ENCODE assay signal across 1 cellular context in the genomic region with DNA sequence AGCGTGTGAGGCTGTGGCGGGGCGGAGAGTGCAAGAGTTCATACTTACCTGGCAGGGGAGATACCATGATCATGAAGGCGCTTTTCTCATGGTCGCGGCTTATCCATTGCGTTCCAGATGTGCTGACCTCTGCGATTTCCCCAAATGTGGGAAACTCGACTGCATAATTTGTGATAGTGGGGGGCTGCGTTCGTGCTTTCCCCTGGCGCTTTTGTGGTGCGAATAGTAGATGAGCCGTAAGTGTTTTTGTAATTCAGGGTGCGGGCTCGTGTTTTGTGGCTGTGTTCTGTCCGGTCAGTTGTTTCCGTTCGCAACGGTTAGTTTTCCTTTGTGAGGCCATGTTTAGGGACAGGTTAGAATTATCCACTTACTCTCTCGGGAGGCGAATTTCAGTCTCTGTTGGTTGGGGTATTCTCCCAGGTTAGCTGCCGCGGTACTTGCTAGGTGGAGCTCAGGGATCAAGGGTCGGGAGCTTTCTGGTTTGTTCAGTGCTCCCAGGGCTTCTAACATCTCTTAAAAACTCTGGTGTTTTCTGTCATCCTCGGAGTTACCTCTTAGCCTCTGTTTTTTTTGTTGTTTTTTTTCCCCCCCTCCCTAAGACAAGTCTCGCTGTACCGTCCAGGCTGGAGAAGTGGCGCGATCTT.
TF ChIP-seq lines count a peak whose summit lies in the region.

No MANE protein-coding gene starts in this region.

TF ChIP-seq in HEK293, 187 proteins besides CTCF, POLR2A, EP300 and RAD21 (continued from another document and continues in another):
- TF ChIP-seq, protein P1, sequence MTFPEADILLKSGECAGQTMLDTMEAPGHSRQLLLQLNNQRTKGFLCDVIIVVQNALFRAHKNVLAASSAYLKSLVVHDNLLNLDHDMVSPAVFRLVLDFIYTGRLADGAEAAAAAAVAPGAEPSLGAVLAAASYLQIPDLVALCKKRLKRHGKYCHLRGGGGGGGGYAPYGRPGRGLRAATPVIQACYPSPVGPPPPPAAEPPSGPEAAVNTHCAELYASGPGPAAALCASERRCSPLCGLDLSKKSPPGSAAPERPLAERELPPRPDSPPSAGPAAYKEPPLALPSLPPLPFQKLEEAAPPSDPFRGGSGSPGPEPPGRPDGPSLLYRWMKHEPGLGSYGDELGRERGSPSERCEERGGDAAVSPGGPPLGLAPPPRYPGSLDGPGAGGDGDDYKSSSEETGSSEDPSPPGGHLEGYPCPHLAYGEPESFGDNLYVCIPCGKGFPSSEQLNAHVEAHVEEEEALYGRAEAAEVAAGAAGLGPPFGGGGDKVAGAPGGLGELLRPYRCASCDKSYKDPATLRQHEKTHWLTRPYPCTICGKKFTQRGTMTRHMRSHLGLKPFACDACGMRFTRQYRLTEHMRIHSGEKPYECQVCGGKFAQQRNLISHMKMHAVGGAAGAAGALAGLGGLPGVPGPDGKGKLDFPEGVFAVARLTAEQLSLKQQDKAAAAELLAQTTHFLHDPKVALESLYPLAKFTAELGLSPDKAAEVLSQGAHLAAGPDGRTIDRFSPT (tag by site-specific recombination; IDR thresholded peaks at IDR 0.05): peak; percentile 61
- TF ChIP-seq ZNF837 (tag by site-specific recombination; IDR thresholded peaks at IDR 0.05) (peak; percentile 90), ZNF792 (tag by site-specific recombination; IDR thresholded peaks at IDR 0.05) (peak; percentile 88; the same call in 1 of the 2 replicates), MYNN (tag by site-specific recombination; IDR thresholded peaks at IDR 0.05; ENCODE audit: borderline replicate concordance) (peak; percentile 68; the same call in 1 of the 2 replicates), ZNF558 (tag by site-specific recombination; IDR thresholded peaks at IDR 0.05) (peak; percentile 68; the same call in 1 of the 2 replicates), OVOL3 (tag by site-specific recombination; IDR thresholded peaks at IDR 0.05) (peak; percentile 89), ZNF610 (tag by site-specific recombination; IDR thresholded peaks at IDR 0.05; ENCODE audit: borderline replicate concordance) (peak; percentile 71; the same call in 1 of the 2 replicates), ZNF335 (tag by site-specific recombination; conservative IDR thresholded peaks at IDR 0.05) (peak; percentile 59; the same call in 1 of the 2 replicates), ZNF2 (tag by site-specific recombination; IDR thresholded peaks at IDR 0.05) (peak; percentile 98), SCRT2 (tag by site-specific recombination; IDR thresholded peaks at IDR 0.05) (peak; percentile 58; the same call in 1 of the 2 replicates), KLF1 (tag by site-specific recombination; IDR thresholded peaks at IDR 0.05) (peak; percentile 42; the same call in 1 of the 2 replicates), ZNF624 (tag by site-specific recombination; IDR thresholded peaks at IDR 0.05) (peak; percentile 86; the same call in 1 of the 2 replicates), KLF8 (tag by site-specific recombination; IDR thresholded peaks at IDR 0.05) (peak; percentile 93), MZF1 (tag by site-specific recombination; IDR thresholded peaks at IDR 0.05; ENCODE audit: borderline replicate concordance) (peak; percentile 96), YY1 (tag by site-specific recombination; IDR thresholded peaks at IDR 0.05) (peak; percentile 82), ZNF664 (tag by site-specific recombination; IDR thresholded peaks at IDR 0.05) (0 out of 2 replicates have a peak, but pooled peaks have one; percentile 8), ZNF785 (tag by site-specific recombination; IDR thresholded peaks at IDR 0.05) (0 out of 2 replicates have a peak, but pooled peaks have one; percentile 75), ZNF391 (tag by site-specific recombination; IDR thresholded peaks at IDR 0.05; ENCODE audit: borderline replicate concordance, low read depth) (peak; percentile 97), ZBTB17 (tag by site-specific recombination; IDR thresholded peaks at IDR 0.05) (peak; percentile 91)
- TF ChIP-seq, protein P2, sequence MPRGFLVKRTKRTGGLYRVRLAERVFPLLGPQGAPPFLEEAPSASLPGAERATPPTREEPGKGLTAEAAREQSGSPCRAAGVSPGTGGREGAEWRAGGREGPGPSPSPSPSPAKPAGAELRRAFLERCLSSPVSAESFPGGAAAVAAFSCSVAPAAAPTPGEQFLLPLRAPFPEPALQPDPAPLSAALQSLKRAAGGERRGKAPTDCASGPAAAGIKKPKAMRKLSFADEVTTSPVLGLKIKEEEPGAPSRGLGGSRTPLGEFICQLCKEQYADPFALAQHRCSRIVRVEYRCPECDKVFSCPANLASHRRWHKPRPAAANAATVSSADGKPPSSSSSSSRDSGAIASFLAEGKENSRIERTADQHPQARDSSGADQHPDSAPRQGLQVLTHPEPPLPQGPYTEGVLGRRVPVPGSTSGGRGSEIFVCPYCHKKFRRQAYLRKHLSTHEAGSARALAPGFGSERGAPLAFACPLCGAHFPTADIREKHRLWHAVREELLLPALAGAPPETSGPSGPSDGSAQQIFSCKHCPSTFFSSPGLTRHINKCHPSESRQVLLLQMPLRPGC (tag by site-specific recombination; IDR thresholded peaks at IDR 0.05): peak; percentile 80
- TF ChIP-seq, protein P3, sequence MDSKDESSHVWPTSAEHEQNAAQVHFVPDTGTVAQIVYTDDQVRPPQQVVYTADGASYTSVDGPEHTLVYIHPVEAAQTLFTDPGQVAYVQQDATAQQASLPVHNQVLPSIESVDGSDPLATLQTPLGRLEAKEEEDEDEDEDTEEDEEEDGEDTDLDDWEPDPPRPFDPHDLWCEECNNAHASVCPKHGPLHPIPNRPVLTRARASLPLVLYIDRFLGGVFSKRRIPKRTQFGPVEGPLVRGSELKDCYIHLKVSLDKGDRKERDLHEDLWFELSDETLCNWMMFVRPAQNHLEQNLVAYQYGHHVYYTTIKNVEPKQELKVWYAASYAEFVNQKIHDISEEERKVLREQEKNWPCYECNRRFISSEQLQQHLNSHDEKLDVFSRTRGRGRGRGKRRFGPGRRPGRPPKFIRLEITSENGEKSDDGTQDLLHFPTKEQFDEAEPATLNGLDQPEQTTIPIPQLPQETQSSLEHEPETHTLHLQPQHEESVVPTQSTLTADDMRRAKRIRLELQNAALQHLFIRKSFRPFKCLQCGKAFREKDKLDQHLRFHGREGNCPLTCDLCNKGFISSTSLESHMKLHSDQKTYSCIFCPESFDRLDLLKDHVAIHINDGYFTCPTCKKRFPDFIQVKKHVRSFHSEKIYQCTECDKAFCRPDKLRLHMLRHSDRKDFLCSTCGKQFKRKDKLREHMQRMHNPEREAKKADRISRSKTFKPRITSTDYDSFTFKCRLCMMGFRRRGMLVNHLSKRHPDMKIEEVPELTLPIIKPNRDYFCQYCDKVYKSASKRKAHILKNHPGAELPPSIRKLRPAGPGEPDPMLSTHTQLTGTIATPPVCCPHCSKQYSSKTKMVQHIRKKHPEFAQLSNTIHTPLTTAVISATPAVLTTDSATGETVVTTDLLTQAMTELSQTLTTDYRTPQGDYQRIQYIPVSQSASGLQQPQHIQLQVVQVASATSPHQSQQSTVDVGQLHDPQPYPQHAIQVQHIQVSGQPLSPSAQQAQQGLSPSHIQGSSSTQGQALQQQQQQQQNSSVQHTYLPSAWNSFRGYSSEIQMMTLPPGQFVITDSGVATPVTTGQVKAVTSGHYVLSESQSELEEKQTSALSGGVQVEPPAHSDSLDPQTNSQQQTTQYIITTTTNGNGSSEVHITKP (tag by site-specific recombination; IDR thresholded peaks at IDR 0.05): peak; percentile 96
- TF ChIP-seq, protein P4, sequence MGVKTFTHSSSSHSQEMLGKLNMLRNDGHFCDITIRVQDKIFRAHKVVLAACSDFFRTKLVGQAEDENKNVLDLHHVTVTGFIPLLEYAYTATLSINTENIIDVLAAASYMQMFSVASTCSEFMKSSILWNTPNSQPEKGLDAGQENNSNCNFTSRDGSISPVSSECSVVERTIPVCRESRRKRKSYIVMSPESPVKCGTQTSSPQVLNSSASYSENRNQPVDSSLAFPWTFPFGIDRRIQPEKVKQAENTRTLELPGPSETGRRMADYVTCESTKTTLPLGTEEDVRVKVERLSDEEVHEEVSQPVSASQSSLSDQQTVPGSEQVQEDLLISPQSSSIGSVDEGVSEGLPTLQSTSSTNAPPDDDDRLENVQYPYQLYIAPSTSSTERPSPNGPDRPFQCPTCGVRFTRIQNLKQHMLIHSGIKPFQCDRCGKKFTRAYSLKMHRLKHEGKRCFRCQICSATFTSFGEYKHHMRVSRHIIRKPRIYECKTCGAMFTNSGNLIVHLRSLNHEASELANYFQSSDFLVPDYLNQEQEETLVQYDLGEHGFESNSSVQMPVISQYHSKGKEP (tag by site-specific recombination; IDR thresholded peaks at IDR 0.05): peak; percentile 54; the same call in 1 of the 2 replicates
- TF ChIP-seq, protein P5, sequence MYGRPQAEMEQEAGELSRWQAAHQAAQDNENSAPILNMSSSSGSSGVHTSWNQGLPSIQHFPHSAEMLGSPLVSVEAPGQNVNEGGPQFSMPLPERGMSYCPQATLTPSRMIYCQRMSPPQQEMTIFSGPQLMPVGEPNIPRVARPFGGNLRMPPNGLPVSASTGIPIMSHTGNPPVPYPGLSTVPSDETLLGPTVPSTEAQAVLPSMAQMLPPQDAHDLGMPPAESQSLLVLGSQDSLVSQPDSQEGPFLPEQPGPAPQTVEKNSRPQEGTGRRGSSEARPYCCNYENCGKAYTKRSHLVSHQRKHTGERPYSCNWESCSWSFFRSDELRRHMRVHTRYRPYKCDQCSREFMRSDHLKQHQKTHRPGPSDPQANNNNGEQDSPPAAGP (tag by site-specific recombination; IDR thresholded peaks at IDR 0.05): peak; percentile 90
- TF ChIP-seq, protein P6, sequence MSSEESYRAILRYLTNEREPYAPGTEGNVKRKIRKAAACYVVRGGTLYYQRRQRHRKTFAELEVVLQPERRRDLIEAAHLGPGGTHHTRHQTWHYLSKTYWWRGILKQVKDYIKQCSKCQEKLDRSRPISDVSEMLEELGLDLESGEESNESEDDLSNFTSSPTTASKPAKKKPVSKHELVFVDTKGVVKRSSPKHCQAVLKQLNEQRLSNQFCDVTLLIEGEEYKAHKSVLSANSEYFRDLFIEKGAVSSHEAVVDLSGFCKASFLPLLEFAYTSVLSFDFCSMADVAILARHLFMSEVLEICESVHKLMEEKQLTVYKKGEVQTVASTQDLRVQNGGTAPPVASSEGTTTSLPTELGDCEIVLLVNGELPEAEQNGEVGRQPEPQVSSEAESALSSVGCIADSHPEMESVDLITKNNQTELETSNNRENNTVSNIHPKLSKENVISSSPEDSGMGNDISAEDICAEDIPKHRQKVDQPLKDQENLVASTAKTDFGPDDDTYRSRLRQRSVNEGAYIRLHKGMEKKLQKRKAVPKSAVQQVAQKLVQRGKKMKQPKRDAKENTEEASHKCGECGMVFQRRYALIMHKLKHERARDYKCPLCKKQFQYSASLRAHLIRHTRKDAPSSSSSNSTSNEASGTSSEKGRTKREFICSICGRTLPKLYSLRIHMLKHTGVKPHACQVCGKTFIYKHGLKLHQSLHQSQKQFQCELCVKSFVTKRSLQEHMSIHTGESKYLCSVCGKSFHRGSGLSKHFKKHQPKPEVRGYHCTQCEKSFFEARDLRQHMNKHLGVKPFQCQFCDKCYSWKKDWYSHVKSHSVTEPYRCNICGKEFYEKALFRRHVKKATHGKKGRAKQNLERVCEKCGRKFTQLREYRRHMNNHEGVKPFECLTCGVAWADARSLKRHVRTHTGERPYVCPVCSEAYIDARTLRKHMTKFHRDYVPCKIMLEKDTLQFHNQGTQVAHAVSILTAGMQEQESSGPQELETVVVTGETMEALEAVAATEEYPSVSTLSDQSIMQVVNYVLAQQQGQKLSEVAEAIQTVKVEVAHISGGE (tag by site-specific recombination; conservative IDR thresholded peaks at IDR 0.05; ENCODE audit: low read depth): peak; percentile 78
- TF ChIP-seq, protein P7, sequence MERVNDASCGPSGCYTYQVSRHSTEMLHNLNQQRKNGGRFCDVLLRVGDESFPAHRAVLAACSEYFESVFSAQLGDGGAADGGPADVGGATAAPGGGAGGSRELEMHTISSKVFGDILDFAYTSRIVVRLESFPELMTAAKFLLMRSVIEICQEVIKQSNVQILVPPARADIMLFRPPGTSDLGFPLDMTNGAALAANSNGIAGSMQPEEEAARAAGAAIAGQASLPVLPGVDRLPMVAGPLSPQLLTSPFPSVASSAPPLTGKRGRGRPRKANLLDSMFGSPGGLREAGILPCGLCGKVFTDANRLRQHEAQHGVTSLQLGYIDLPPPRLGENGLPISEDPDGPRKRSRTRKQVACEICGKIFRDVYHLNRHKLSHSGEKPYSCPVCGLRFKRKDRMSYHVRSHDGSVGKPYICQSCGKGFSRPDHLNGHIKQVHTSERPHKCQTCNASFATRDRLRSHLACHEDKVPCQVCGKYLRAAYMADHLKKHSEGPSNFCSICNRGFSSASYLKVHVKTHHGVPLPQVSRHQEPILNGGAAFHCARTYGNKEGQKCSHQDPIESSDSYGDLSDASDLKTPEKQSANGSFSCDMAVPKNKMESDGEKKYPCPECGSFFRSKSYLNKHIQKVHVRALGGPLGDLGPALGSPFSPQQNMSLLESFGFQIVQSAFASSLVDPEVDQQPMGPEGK (tag by site-specific recombination; IDR thresholded peaks at IDR 0.05): peak; percentile 92
- TF ChIP-seq, protein P8, sequence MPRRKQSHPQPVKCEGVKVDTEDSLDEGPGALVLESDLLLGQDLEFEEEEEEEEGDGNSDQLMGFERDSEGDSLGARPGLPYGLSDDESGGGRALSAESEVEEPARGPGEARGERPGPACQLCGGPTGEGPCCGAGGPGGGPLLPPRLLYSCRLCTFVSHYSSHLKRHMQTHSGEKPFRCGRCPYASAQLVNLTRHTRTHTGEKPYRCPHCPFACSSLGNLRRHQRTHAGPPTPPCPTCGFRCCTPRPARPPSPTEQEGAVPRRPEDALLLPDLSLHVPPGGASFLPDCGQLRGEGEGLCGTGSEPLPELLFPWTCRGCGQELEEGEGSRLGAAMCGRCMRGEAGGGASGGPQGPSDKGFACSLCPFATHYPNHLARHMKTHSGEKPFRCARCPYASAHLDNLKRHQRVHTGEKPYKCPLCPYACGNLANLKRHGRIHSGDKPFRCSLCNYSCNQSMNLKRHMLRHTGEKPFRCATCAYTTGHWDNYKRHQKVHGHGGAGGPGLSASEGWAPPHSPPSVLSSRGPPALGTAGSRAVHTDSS (tag by site-specific recombination; IDR thresholded peaks at IDR 0.05): peak; percentile 39; the same call in 1 of the 2 replicates
